10 cellular contexts compared by ENCODE assay signal in the genomic region with DNA sequence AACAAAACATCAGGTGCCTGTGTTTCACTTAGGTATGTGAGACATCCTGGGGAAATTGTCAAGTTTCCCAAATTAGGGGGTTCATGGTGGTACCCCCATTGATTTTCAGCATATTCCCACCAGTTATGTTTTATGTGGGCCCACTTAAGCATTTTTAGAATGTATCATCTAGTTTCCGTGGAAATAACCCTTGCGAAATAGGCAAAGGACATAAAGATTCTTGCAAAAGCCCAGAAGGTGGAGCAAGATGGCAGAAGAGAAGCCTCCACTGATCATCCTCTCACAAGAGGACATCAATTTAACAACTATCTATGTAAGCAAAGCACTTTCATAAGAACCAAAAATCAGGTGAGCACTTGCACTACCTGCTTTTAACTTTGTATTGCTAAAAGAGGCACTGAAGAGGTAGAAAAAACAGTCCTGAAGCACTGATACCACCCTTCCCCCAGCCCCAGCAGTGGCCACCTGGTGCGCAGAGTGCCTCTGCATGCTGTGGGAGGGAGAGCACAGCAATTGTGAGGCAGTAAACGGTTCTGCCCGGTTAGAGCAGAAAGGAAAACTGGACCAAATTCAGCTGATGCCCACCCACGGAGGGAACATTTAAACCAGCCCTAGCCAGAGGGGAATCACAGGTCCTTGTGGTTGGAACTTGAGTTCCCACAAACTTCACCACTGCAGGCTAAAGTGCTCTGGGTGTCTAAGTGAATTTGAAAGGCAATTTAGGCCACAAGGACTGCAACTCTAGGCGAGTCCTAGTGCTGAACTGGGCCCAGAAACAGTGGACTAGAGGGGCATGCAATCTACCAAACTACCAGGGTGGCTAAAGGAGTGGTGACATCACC. TPM values are rescaled to one million over a fixed set of nuclear protein-coding genes. Genes with fewer than 3 reads are reported as not detected.
A peak's percentile ranks its signal among the peaks of the same experiment; 100 is the strongest.
DNase-seq lines count a peak whose midpoint lies in the region; ATAC-seq, FAIRE-seq and TF ChIP-seq lines count a peak whose summit lies in the region.
"Had no signal": no experiment of that assay in that cellular context is flagged by ENCODE, and none has a peak within 500 bp of the region (broad histone marks: within the 10 kb centered on the region; RNA-seq: fewer than 3 reads in every experiment).

No MANE protein-coding gene starts in this region.

- no peak overlapping the region for H3K27ac Mint-ChIP-seq in glutamatergic neuron (ENCODE audit: unreplicated experiment)

- H3K36me3 Mint-ChIP-seq in glutamatergic neuron (ENCODE audit: unreplicated experiment), result no peaks in the 10 kb centered on the region

- H3K27me3 Mint-ChIP-seq in glutamatergic neuron (ENCODE audit: unreplicated experiment), result no peaks in the 10 kb centered on the region

- peak; percentile 93 for FAIRE-seq in GM12892 (lab: Jason Lieb, UNC)

- H3K9me3 ChIP-seq in left lung, result no peaks in the 10 kb centered on the region
- H3K9me3 ChIP-seq: testis had no signal

- H3K4me1 Mint-ChIP-seq in glutamatergic neuron (ENCODE audit: low read depth, unreplicated experiment), result no peaks in the 10 kb centered on the region

- peaks cover 3% of the 10 kb centered on the region for H3K9me3 Mint-ChIP-seq in glutamatergic neuron (ENCODE audit: unreplicated experiment)

- H3K4me3 ChIP-seq in choroid plexus epithelial cell (ENCODE audit: low read depth, low read length) (no peak overlapping the region), left lung (no peak overlapping the region)
- H3K4me3 ChIP-seq: testis had no signal

- ATAC-seq in GM21515 (IDR thresholded peaks at IDR 0.05; ENCODE audit: unreplicated experiment), result peak; percentile 58
- peak; percentile 34 for ATAC-seq in HG03460 (IDR thresholded peaks at IDR 0.05; ENCODE audit: unreplicated experiment)
- ATAC-seq in left lung, result no peak

- no peak overlapping the region for H3K4me3 Mint-ChIP-seq in glutamatergic neuron (ENCODE audit: unreplicated experiment)

- DNase-seq in GM12892 (ENCODE audit: insufficient read length), result no peak
- DNase-seq in choroid plexus epithelial cell (ENCODE audit: low read depth), result peak; percentile 64
- DNase-seq in glutamatergic neuron, result no peak
- no peak for DNase-seq in NCI-H1092 (lab: John Stamatoyannopoulos, UW)
- no peak for DNase-seq in HuH-7 (ENCODE audit: low spot score)
- no peak for DNase-seq in left lung
- DNase-seq: effector memory CD4-positive, alpha-beta T cell; testis had no signal

- TF ChIP-seq CTCF in choroid plexus epithelial cell (conservative IDR thresholded peaks at IDR 0.05; ENCODE audit: low read depth, low read length) (peak; percentile 22), glutamatergic neuron (IDR thresholded peaks at IDR 0.05; ENCODE audit: partially characterized antibody, unreplicated experiment) (no peak), left lung (IDR thresholded peaks at IDR 0.05) (no peak)

- H3K27me3 ChIP-seq in left lung, result no peaks in the 10 kb centered on the region
- H3K27me3 ChIP-seq: testis had no signal

- H3K4me1 ChIP-seq in left lung, result no peaks in the 10 kb centered on the region
- H3K4me1 ChIP-seq: testis had no signal

- no peak for TF ChIP-seq POLR2A in GM12892 (IDR thresholded peaks at IDR 0.05; ENCODE audit: low read depth, low read length)

- no peak overlapping the region for H3K27ac ChIP-seq in left lung
- H3K27ac ChIP-seq: testis had no signal

- intact Hi-C loops in left lung (cut with DNase I), result no loop called here

- no peaks in the 10 kb centered on the region for H3K36me3 ChIP-seq in left lung

RNA-seq across cellular contexts. Expression of gene MCOLN2, which starts 23.2 kb away (rescaled TPM):
- 119 TPM for polyA plus RNA-seq in GM12892 (2012; ENCODE audit: missing spikeins)
- total RNA-seq in glutamatergic neuron (ENCODE audit: unreplicated experiment) (not detected), left lung (1 to 10 TPM; 2.8 to 5.9 TPM)
